20 cellular contexts compared by ENCODE assay signal in genomic region chr2:150596071-150596470, GRCh38.
DNase-seq lines count a peak whose midpoint lies in the region; ATAC-seq and TF ChIP-seq lines count a peak whose summit lies in the region.
"Had no signal": no experiment of that assay in that cellular context is flagged by ENCODE, and none has a peak within 500 bp of the region (broad histone marks: within the 10 kb centered on the region; RNA-seq: fewer than 3 reads in every experiment).

No MANE protein-coding gene starts in this region.

- peaks cover 23% of the 10 kb centered on the region for H3K4me1 Mint-ChIP-seq in WTC11
- H3K4me1 Mint-ChIP-seq: activated naive CD4-positive, alpha-beta T cell treated with anti-CD3 and anti-CD28 coated beads, Interleukin-2, amount 50 U/mL, for 24 hours; CD4-positive, CD25-positive, alpha-beta regulatory T cell; IgD-negative memory B cell; memory B cell; stimulated activated effector memory CD8-positive, alpha-beta T cell treated with anti-CD3 and anti-CD28 coated beads, Interleukin-12 subunit alpha, Interleukin-12 subunit beta, amount 100 ng/mL, for 72 hours; T-helper 17 cell had no signal

- H3K36me3 Mint-ChIP-seq in WTC11, result peaks cover 4% of the 10 kb centered on the region; the same call in 1 of the 2 replicates
- H3K36me3 Mint-ChIP-seq: activated naive CD4-positive, alpha-beta T cell treated with anti-CD3 and anti-CD28 coated beads, Interleukin-2, amount 50 U/mL, for 24 hours; CD4-positive, CD25-positive, alpha-beta regulatory T cell; IgD-negative memory B cell; memory B cell; stimulated activated effector memory CD8-positive, alpha-beta T cell treated with anti-CD3 and anti-CD28 coated beads, Interleukin-12 subunit alpha, Interleukin-12 subunit beta, amount 100 ng/mL, for 72 hours had no signal

- ATAC-seq in SK-N-SH treated with all-trans-retinoic acid at 6 μM for 48 hours (peak; percentile 45), WTC11 (no peak)
- ATAC-seq: activated T-cell treated with anti-CD3 and anti-CD28 coated beads, Interleukin-2, amount 50 U/mL, for 72 hours; heart left ventricle; stimulated activated effector memory CD8-positive, alpha-beta T cell treated with anti-CD3 and anti-CD28 coated beads, Interleukin-12 subunit alpha, Interleukin-12 subunit beta, amount 100 ng/mL, for 72 hours; T-helper 17 cell had no signal

- no peak overlapping the region for H3K27ac Mint-ChIP-seq in WTC11
- H3K27ac Mint-ChIP-seq: activated naive CD4-positive, alpha-beta T cell treated with anti-CD3 and anti-CD28 coated beads, Interleukin-2, amount 50 U/mL, for 24 hours; activated T-cell treated with anti-CD3 and anti-CD28 coated beads, Interleukin-2, amount 50 U/mL, for 72 hours; CD4-positive, CD25-positive, alpha-beta regulatory T cell; IgD-negative memory B cell; memory B cell; stimulated activated effector memory CD8-positive, alpha-beta T cell treated with anti-CD3 and anti-CD28 coated beads, Interleukin-12 subunit alpha, Interleukin-12 subunit beta, amount 100 ng/mL, for 72 hours; T-helper 17 cell had no signal

- H3K27me3 Mint-ChIP-seq in WTC11 (ENCODE audit: low read depth), result no peaks in the 10 kb centered on the region
- H3K27me3 Mint-ChIP-seq: activated naive CD4-positive, alpha-beta T cell treated with anti-CD3 and anti-CD28 coated beads, Interleukin-2, amount 50 U/mL, for 24 hours; CD4-positive, CD25-positive, alpha-beta regulatory T cell; IgD-negative memory B cell; memory B cell had no signal

- peak; percentile 51 for DNase-seq in GM03348 (ENCODE audit: low spot score)
- DNase-seq in fibroblast of peridontal ligament (ENCODE audit: extremely low read depth), result peak; percentile 88
- DNase-seq in retinal pigment epithelial cell (ENCODE audit: low read depth), result peak; percentile 79
- DNase-seq in SK-N-DZ (ENCODE audit: low spot score), result no peak
- DNase-seq in D341Med (ENCODE audit: low spot score), result no peak
- DNase-seq in WTC11 (ENCODE audit: low spot score), result no peak
- DNase-seq: activated CD4-positive, CD25-positive, alpha-beta regulatory T cell; activated T-cell treated with anti-CD3 and anti-CD28 coated beads, Interleukin-2, amount 50 U/mL, for 72 hours; CD4-positive, CD25-positive, alpha-beta regulatory T cell; DND-41; heart left ventricle; NCI-H1694 treated with DMSO at 0.1 percent for 48 hours; stimulated activated CD4-positive, alpha-beta T cell treated with anti-CD3 and anti-CD28 coated beads, Interleukin-15, amount 100 ng/mL, for 24 hours; T-helper 17 cell had no signal

- POLR2A ChIA-PET in WTC11 (lab: Charles Lee), result interaction anchor here (0.6 to 0.7 kb wide), 2 partner anchors 564 to 1159 kb away, joined by 3 to 5 read pairs; no protein-coding TSS in a partner anchor

- CTCF ChIA-PET in WTC11 (lab: Charles Lee), result no interaction called here

- H3K4me3 Mint-ChIP-seq in WTC11, result no peak overlapping the region
- H3K4me3 Mint-ChIP-seq: activated naive CD4-positive, alpha-beta T cell treated with anti-CD3 and anti-CD28 coated beads, Interleukin-2, amount 50 U/mL, for 24 hours; activated T-cell treated with anti-CD3 and anti-CD28 coated beads, Interleukin-2, amount 50 U/mL, for 72 hours; CD4-positive, CD25-positive, alpha-beta regulatory T cell; IgD-negative memory B cell; memory B cell; stimulated activated effector memory CD8-positive, alpha-beta T cell treated with anti-CD3 and anti-CD28 coated beads, Interleukin-12 subunit alpha, Interleukin-12 subunit beta, amount 100 ng/mL, for 72 hours; T-helper 17 cell had no signal

- H3K4me3 ChIP-seq in retinal pigment epithelial cell (ENCODE audit: low read length), result no peak overlapping the region
- H3K4me3 ChIP-seq: breast epithelium, heart left ventricle had no signal

- H3K9me3 Mint-ChIP-seq in WTC11, result peaks cover 10% of the 10 kb centered on the region
- H3K9me3 Mint-ChIP-seq: activated naive CD4-positive, alpha-beta T cell treated with anti-CD3 and anti-CD28 coated beads, Interleukin-2, amount 50 U/mL, for 24 hours; activated T-cell treated with anti-CD3 and anti-CD28 coated beads, Interleukin-2, amount 50 U/mL, for 72 hours; memory B cell had no signal

- no peak for TF ChIP-seq CTCF in retinal pigment epithelial cell (conservative IDR thresholded peaks at IDR 0.05; ENCODE audit: low read depth, low read length)
- TF ChIP-seq CTCF in WTC11 (IDR thresholded peaks at IDR 0.05), result no peak

TF ChIP-seq in SK-N-SH treated with all-trans-retinoic acid at 6 μM for 48 hours, 23 proteins besides CTCF, POLR2A, EP300 and RAD21 (continues in another document):
- TF ChIP-seq PATZ1 (CRISPR knock-in tag; IDR thresholded peaks at IDR 0.05; ENCODE audit: borderline replicate concordance) (no peak), ZNF565 (CRISPR knock-in tag; conservative IDR thresholded peaks at IDR 0.05; ENCODE audit: low read depth) (no peak), ZNF8 (CRISPR knock-in tag; IDR thresholded peaks at IDR 0.05) (no peak), TCF4 (CRISPR knock-in tag; IDR thresholded peaks at IDR 0.05; ENCODE audit: borderline replicate concordance) (no peak), ZFP30 (CRISPR knock-in tag; IDR thresholded peaks at IDR 0.05) (no peak), POU6F1 (CRISPR knock-in tag; IDR thresholded peaks at IDR 0.05; ENCODE audit: borderline replicate concordance, low read depth) (no peak), RARB (CRISPR knock-in tag; IDR thresholded peaks at IDR 0.05) (no peak)

TF ChIP-seq in WTC11, 78 proteins besides CTCF, POLR2A, EP300 and RAD21:
- no peak for TF ChIP-seq RELA (CRISPR knock-in tag; IDR thresholded peaks at IDR 0.05; ENCODE audit: borderline replicate concordance)
- no peak for TF ChIP-seq ATF6 (CRISPR knock-in tag; IDR thresholded peaks at IDR 0.05)
- TF ChIP-seq FOXP4 (CRISPR knock-in tag; IDR thresholded peaks at IDR 0.05), result no peak
- TF ChIP-seq OVOL2 (CRISPR knock-in tag; IDR thresholded peaks at IDR 0.05; ENCODE audit: borderline replicate concordance), result no peak
- no peak for TF ChIP-seq ZBTB43 (CRISPR knock-in tag; IDR thresholded peaks at IDR 0.05)
- TF ChIP-seq NR1H2 (CRISPR knock-in tag; IDR thresholded peaks at IDR 0.05), result no peak
- TF ChIP-seq E2F4 (CRISPR knock-in tag; IDR thresholded peaks at IDR 0.05; ENCODE audit: borderline replicate concordance, low read depth), result no peak
- no peak for TF ChIP-seq GABPB1 (CRISPR knock-in tag; IDR thresholded peaks at IDR 0.05)
TF ChIP-seq in WTC11: peak in this region for 0.

Comparison
In these comparisons a context has a peak if more than half of its experiments do, and no peak if none do; other contexts are left out.
1. DNase-seq: peak in GM03348 (single experiment), fibroblast of peridontal ligament (single experiment) and retinal pigment epithelial cell (single experiment); none in SK-N-DZ (single experiment), D341Med (single experiment) and WTC11 (single experiment).